Comparison of ENCODE assay signal across 8 cellular contexts in genomic region chr11:130070829-130071205, GRCh38. TPM values are rescaled to one million over a fixed set of nuclear protein-coding genes. Genes with fewer than 3 reads are reported as not detected.
DNase-seq lines count a peak whose midpoint lies in the region; ATAC-seq and TF ChIP-seq lines count a peak whose summit lies in the region.

No MANE protein-coding gene starts in this region.

- TF ChIP-seq CTCF in Caco-2 (IDR thresholded peaks at IDR 0.05; ENCODE audit: insufficient read depth in 1 of 2, low read depth in 1 of 2, low read length in 1 of 2, severe bottlenecking in 1 of 2, unreplicated experiment in 1 of 2) (no peak), thyroid gland (IDR thresholded peaks at IDR 0.05) (no peak)

- peaks cover 22% of the 10 kb centered on the region for H3K4me1 Mint-ChIP-seq in Caco-2 (ENCODE audit: low read depth, unreplicated experiment)

- ATAC-seq in left colon (no peak), GM19397 (IDR thresholded peaks at IDR 0.05; ENCODE audit: unreplicated experiment) (no peak), GM21381 (IDR thresholded peaks at IDR 0.05; ENCODE audit: unreplicated experiment) (no peak)

- peak overlapping the region; percentile 36 for H3K27ac Mint-ChIP-seq in Caco-2 (ENCODE audit: unreplicated experiment)

- TF ChIP-seq POLR2A in thyroid gland (IDR thresholded peaks at IDR 0.05) = no peak

- H3K36me3 ChIP-seq in Caco-2 (ENCODE audit: control insufficient read depth, insufficient read depth, low read length) = no peaks in the 10 kb centered on the region
- no peaks in the 10 kb centered on the region for H3K36me3 ChIP-seq in thyroid gland

- no TSS peak for BruUV-seq in Caco-2 (replicated peaks; lab: Mats Ljungman, UMichigan)

- POLR2A ChIA-PET in Caco-2 (lab: Charles Lee) = interaction anchor here (0.6 to 3.2 kb wide), 11 partner anchors 15 to 128 kb away, joined by 3 to 97 read pairs (median 9); partner anchors contain the start of gene PRDM10

- H3K4me3 Mint-ChIP-seq in Caco-2 (ENCODE audit: unreplicated experiment) = peak overlapping the region; percentile 75

- peaks cover 52% of the 10 kb centered on the region for H3K4me1 ChIP-seq in Caco-2
- H3K4me1 ChIP-seq in thyroid gland = peaks cover 26 to 29% of the 10 kb centered on the region in 2 donors

- in situ Hi-C loops in T47D (cut with HindIII; ENCODE audit: low pct_unique_long_range_greater_than_20kb, low sequenced_read_pairs) = no loop called here

- H3K9me3 Mint-ChIP-seq in Caco-2 (ENCODE audit: unreplicated experiment) = no peaks in the 10 kb centered on the region

- peaks cover 45% of the 10 kb centered on the region for H3K36me3 Mint-ChIP-seq in Caco-2 (ENCODE audit: insufficient read depth, unreplicated experiment)

- H3K27me3 ChIP-seq in Caco-2 (replicated peaks; ENCODE audit: control insufficient read depth, insufficient read depth, low read length) = no peaks in the 10 kb centered on the region
- H3K27me3 ChIP-seq in thyroid gland = no peaks in the 10 kb centered on the region

- peak overlapping the region; percentile 99 for H3K4me3 ChIP-seq in Caco-2 (ENCODE audit: low read depth, low read length)
- H3K4me3 ChIP-seq in thyroid gland (replicated peaks in 1 of 3) = peak overlapping the region; percentile 53 to 91 (median 76)

- H3K9me3 ChIP-seq in Caco-2 (no peaks in the 10 kb centered on the region), thyroid gland (no peaks in the 10 kb centered on the region)

- H3K27ac ChIP-seq in thyroid gland = peak overlapping the region; percentile 84 to 93 (median 90)

- 2 to 3% methylated on average over 9 to 23 of the region's 24 CpGs for WGBS in thyroid gland, 2 donors

- no peaks in the 10 kb centered on the region for H3K27me3 Mint-ChIP-seq in Caco-2 (ENCODE audit: insufficient read depth, unreplicated experiment)

- CTCF ChIA-PET in Caco-2 (lab: Charles Lee) = interaction anchor here (0.6 to 3.6 kb wide), 10 partner anchors 27 to 529 kb away, joined by 3 to 18 read pairs (median 4); partner anchors contain the start of gene PRDM10

- DNase-seq in Caco-2 (no peak), NCI-H1105 (lab: John Stamatoyannopoulos, UW) (peak; percentile 55), T47D (ENCODE audit: low read depth in 1 of 2, low spot score in 1 of 2) (peak; percentile 67 to 77), left colon (peak; percentile 28), thyroid gland (peak; percentile 64 to 70), retina (no peak)

- intact Hi-C loops in Caco-2 (cut with micrococcal nuclease; ENCODE audit: unreplicated experiment) (loop anchor here (1.0 kb wide), 2 partner anchors 61 to 148 kb away; no protein-coding TSS in a partner anchor), left colon (cut with DNase I, micrococcal nuclease) (loop anchor here in 1 of 2 donors (10.0 kb wide), 2 partner anchors 54 to 66 kb away; partner anchors contain the start of gene PRDM10), thyroid gland (cut with DNase I) (loop anchor here (10.0 kb wide), 1 partner anchor 54 kb away; no protein-coding TSS in a partner anchor)

RNA-seq across cellular contexts. Expression of gene APLP2, which starts 1.1 kb away (rescaled TPM):
- 1,761 and 2,076 TPM in 2 replicates for total RNA-seq in Caco-2 (2022)
- total RNA-seq in left colon = 100 to 1,000 TPM; 349 to 496 TPM
- 1,000 to 10,000 TPM in 1 of 4 donors, 100 to 1,000 TPM in 3; 782 to 1,078 (median 902) TPM for total RNA-seq in thyroid gland

Comparison
In these comparisons a context has a peak if more than half of its experiments do, and no peak if none do; other contexts are left out.
1. DNase-seq: peak in NCI-H1105 (single experiment), T47D (2 of 2), left colon (2 of 2) and thyroid gland (2 of 2); none in Caco-2 (0 of 2) and retina (single experiment).